In genomic region chr14:70680748-70681147, GRCh38 we compare ENCODE assay signal across 26 cellular contexts. TPM values are rescaled to one million over a fixed set of nuclear protein-coding genes. Genes with fewer than 3 reads are reported as not detected.
DNase-seq lines count a peak whose midpoint lies in the region; ATAC-seq, FAIRE-seq and TF ChIP-seq lines count a peak whose summit lies in the region.
"Had no signal": no experiment of that assay in that cellular context is flagged by ENCODE, and none has a peak within 500 bp of the region (broad histone marks: within the 10 kb centered on the region; RNA-seq: fewer than 3 reads in every experiment).

No MANE protein-coding gene starts in this region.

- peaks cover 7% of the 10 kb centered on the region for H3K36me3 Mint-ChIP-seq in T-cell
- H3K36me3 Mint-ChIP-seq in activated T-cell treated with anti-CD3 and anti-CD28 coated beads, Interleukin-2, amount 50 U/mL, for 4 hours (ENCODE audit: insufficient read depth), result peaks cover under 1% of the 10 kb centered on the region

- intact Hi-C loops in GM12878 (cut with micrococcal nuclease; ENCODE audit: unreplicated experiment) (no loop called here), colonic mucosa (cut with DNase I) (no loop called here)

- H3K4me1 Mint-ChIP-seq in T-cell, result peaks cover 0 to 4% (median 0%) of the 10 kb centered on the region in 3 donors
- no peaks in the 10 kb centered on the region for H3K4me1 Mint-ChIP-seq in activated T-cell treated with anti-CD3 and anti-CD28 coated beads, Interleukin-2, amount 50 U/mL, for 4 hours (ENCODE audit: low read depth)

- no TSS peak for BruUV-seq in GM12878 (replicated peaks; lab: Mats Ljungman, UMichigan)

- CTCF ChIA-PET in GM12878 (lab: Yijun Ruan, JAX), result interaction anchor here (1.1 to 1.4 kb wide), 3 partner anchors 12 to 58 kb away, joined by 3 to 4 read pairs (median 3); no protein-coding TSS in a partner anchor
- CTCF ChIA-PET in T-cell (lab: Charles Lee), result no interaction called here

- H3K9me3 ChIP-seq in GM12878 (replicated peaks; ENCODE audit: control insufficient read depth, insufficient read depth, low read length) (no peaks in the 10 kb centered on the region), colonic mucosa (no peaks in the 10 kb centered on the region)
- H3K9me3 ChIP-seq: BE2C, HAP-1 had no signal

- H3K79me2 ChIP-seq in GM12878 (ENCODE audit: control insufficient read depth, insufficient read depth, low read length), result no peaks in the 10 kb centered on the region

- ATAC-seq in HG03175 (IDR thresholded peaks at IDR 0.05; ENCODE audit: unreplicated experiment), result peak; percentile 67
- peak; percentile 46 for ATAC-seq in GM12878
- ATAC-seq in T-cell (replicated peaks in 1 of 4), result no peak
- no peak for ATAC-seq in activated T-cell treated with anti-CD3 and anti-CD28 coated beads, Interleukin-2, amount 50 U/mL, for 4 hours
- ATAC-seq: K562 had no signal

- H4K20me1 ChIP-seq in GM12878 (ENCODE audit: control insufficient read depth, insufficient read depth), result no peaks in the 10 kb centered on the region

- no peaks in the 10 kb centered on the region for H3K27me3 Mint-ChIP-seq in T-cell
- H3K27me3 Mint-ChIP-seq in activated T-cell treated with anti-CD3 and anti-CD28 coated beads, Interleukin-2, amount 50 U/mL, for 4 hours (ENCODE audit: low read depth), result no peaks in the 10 kb centered on the region
- H3K27me3 Mint-ChIP-seq: CD4-positive, CD25-positive, alpha-beta regulatory T cell; CD8-positive, alpha-beta memory T cell had no signal

- H3K27me3 ChIP-seq in GM12878 (replicated peaks in 1 of 2; ENCODE audit: control insufficient read depth in 2 of 2, insufficient read depth in 2 of 2, low read length in 1 of 2) (no peaks in the 10 kb centered on the region), colonic mucosa (no peaks in the 10 kb centered on the region)

- H3K4me3 ChIP-seq in GM12878 (no peak overlapping the region), colonic mucosa (no peak overlapping the region)
- H3K4me3 ChIP-seq: GM23248, HAP-1, K562 had no signal

- no peak overlapping the region for H3K27ac Mint-ChIP-seq in T-cell
- H3K27ac Mint-ChIP-seq: CD4-positive, CD25-positive, alpha-beta regulatory T cell; CD8-positive, alpha-beta memory T cell had no signal

- DNase-seq in GM12891 (ENCODE audit: insufficient read length, low spot score) (no peak), GM18507 (ENCODE audit: extremely low spot score, insufficient read length, low read depth) (no peak), GM12878 (ENCODE audit: low read depth, low spot score) (no peak), NCI-H187 (lab: John Stamatoyannopoulos, UW) (no peak), colonic mucosa (no peak), T-cell (no peak)
- no peak for DNase-seq in activated T-cell treated with anti-CD3 and anti-CD28 coated beads, Interleukin-2, amount 50 U/mL, for 4 hours
- DNase-seq: ACHN; BE2C; C1 segment of cervical spinal cord; CD4-positive, CD25-positive, alpha-beta regulatory T cell; CD8-positive, alpha-beta memory T cell; COR-L47; DMS 273 treated with DMSO at 0.1 percent for 48 hours; DMS53; DND-41; EL; GM23248; IMR-90 had no signal

- no peak for TF ChIP-seq POLR2A in GM12891 (IDR thresholded peaks at IDR 0.05; ENCODE audit: low read depth, low read length)
- no peak for TF ChIP-seq POLR2A in GM12878 (IDR thresholded peaks at IDR 0.05; ENCODE audit: low read depth, low read length)

- TF ChIP-seq CTCF in GM12878 (IDR thresholded peaks at IDR 0.05 in 2 of 3, conservative IDR thresholded peaks at IDR 0.05 in 1 of 3; ENCODE audit: control insufficient read depth in 2 of 3, extremely low read depth in 1 of 3, insufficient read depth in 1 of 3, low read depth in 3 of 3, low read length in 3 of 3) (no peak), colonic mucosa (IDR thresholded peaks at IDR 0.05) (no peak)

- RAD21 ChIA-PET in GM12878 (lab: Charles Lee; ENCODE audit: unreplicated experiment), result interaction anchor here (1.1 to 1.2 kb wide), 2 partner anchors 12 to 15 kb away, joined by 3 to 4 read pairs; no protein-coding TSS in a partner anchor

- no peaks in the 10 kb centered on the region for H3K9me3 Mint-ChIP-seq in T-cell
- H3K9me3 Mint-ChIP-seq in activated T-cell treated with anti-CD3 and anti-CD28 coated beads, Interleukin-2, amount 50 U/mL, for 4 hours, result no peaks in the 10 kb centered on the region
- H3K9me3 Mint-ChIP-seq: CD8-positive, alpha-beta memory T cell had no signal

- TF ChIP-seq RAD21 in GM12878 (IDR thresholded peaks at IDR 0.05; ENCODE audit: insufficient read depth, low read depth, low read length), result no peak

- SMC1A ChIA-PET in GM12878 (lab: Charles Lee; ENCODE audit: uncharacterized antibody, unreplicated experiment), result interaction anchor here (0.8 to 1.5 kb wide), 4 partner anchors 16 to 95 kb away, joined by 3 read pairs; no protein-coding TSS in a partner anchor

- in situ Hi-C loops in GM12878 (cut with MboI), result no loop called here

- no peaks in the 10 kb centered on the region for H3K4me1 ChIP-seq in GM12878 (ENCODE audit: control insufficient read depth, insufficient read depth, low read length)
- no peaks in the 10 kb centered on the region for H3K4me1 ChIP-seq in colonic mucosa
- H3K4me1 ChIP-seq: BE2C, HAP-1 had no signal

- H3K4me3 Mint-ChIP-seq in T-cell, result no peak overlapping the region
- H3K4me3 Mint-ChIP-seq in activated T-cell treated with anti-CD3 and anti-CD28 coated beads, Interleukin-2, amount 50 U/mL, for 4 hours, result no peak overlapping the region
- H3K4me3 Mint-ChIP-seq: CD4-positive, CD25-positive, alpha-beta regulatory T cell; CD8-positive, alpha-beta memory T cell had no signal

- FAIRE-seq in GM12891 (lab: Jason Lieb, UNC) (peak; percentile 23), GM18507 (lab: Jason Lieb, UNC) (peak; percentile 67), GM12878 (lab: Jason Lieb, UNC) (no peak)
- FAIRE-seq: A204.1, GM19239, K562 had no signal

- POLR2A ChIA-PET in GM12878 (lab: Charles Lee), result no interaction called here
- POLR2A ChIA-PET in T-cell (lab: Charles Lee), result no interaction called here

- H3K9ac ChIP-seq in GM12878 (ENCODE audit: control insufficient read depth, insufficient read depth, low read length) (no peak overlapping the region), colonic mucosa (ENCODE audit: low read depth in 2 of 2, low read length in 2 of 2) (no peak overlapping the region)
- H3K9ac ChIP-seq: GM23248 had no signal

- WGBS in GM12878 (ENCODE audit: insufficient coverage, insufficient replicate concordance, low lambda C conversion rate, missing lambda C conversion rate), result 100% methylated on average over 2 of the region's 2 CpGs

- no peak overlapping the region for H3K4me2 ChIP-seq in GM12878 (ENCODE audit: control insufficient read depth, insufficient read depth)

- H2AFZ ChIP-seq in GM12878 (ENCODE audit: control insufficient read depth, low read depth, low read length), result no peak overlapping the region
- H2AFZ ChIP-seq: GM23248 had no signal

- H3K27ac ChIP-seq in GM12878 (ENCODE audit: control insufficient read depth, insufficient read depth), result no peak overlapping the region
- no peak overlapping the region for H3K27ac ChIP-seq in colonic mucosa
- H3K27ac ChIP-seq: GM23248, HL-60 had no signal

- H3K36me3 ChIP-seq in GM12878 (ENCODE audit: control insufficient read depth in 2 of 2, insufficient read depth in 2 of 2, low read length in 1 of 2) (0 out of 4 replicates have a peak, but pooled peaks cover 0 to under 1% of the 10 kb centered on the region in 2 experiments), colonic mucosa (no peaks in the 10 kb centered on the region)
- H3K36me3 ChIP-seq: BE2C, HAP-1 had no signal

- no peak for TF ChIP-seq EP300 in GM12878 (IDR thresholded peaks at IDR 0.05; ENCODE audit: borderline replicate concordance in 1 of 2, control insufficient read depth in 1 of 2, low read depth in 2 of 2, low read length in 2 of 2)

TF ChIP-seq in GM12891, 5 proteins besides CTCF, POLR2A, EP300 and RAD21:
- TF ChIP-seq TAF1 (IDR thresholded peaks at IDR 0.05; ENCODE audit: low read depth, low read length) (no peak), SPI1 (IDR thresholded peaks at IDR 0.05; ENCODE audit: low read depth, low read length) (no peak), POU2F2 (IDR thresholded peaks at IDR 0.05; ENCODE audit: low read depth, low read length) (no peak), PAX5 (IDR thresholded peaks at IDR 0.05; ENCODE audit: insufficient read depth, low read length, severe bottlenecking) (no peak), POLR2AphosphoS5 (IDR thresholded peaks at IDR 0.05; ENCODE audit: low read depth, low read length) (no peak)

RNA-seq across cellular contexts. Expression of gene TTC9, which starts 39.0 kb away (rescaled TPM):
- polyA plus RNA-seq in GM12891 (2012; ENCODE audit: low read depth, missing spikeins), result 5.0 TPM
- 8.1 and 9.1 TPM in 2 replicates for total RNA-seq in GM12878 (2013; cell fraction: nucleolus; rRNA removed)
- total RNA-seq in GM12878 (2014; rRNA removed) (7.4 and 8.2 TPM in 2 replicates), GM12878 (2014; rRNA removed; fragmentation: Illumina TruSeq; extraction: Trizol) (7.6 TPM in 2 replicates), GM12878 (2021) (10.4 and 10.5 TPM in 2 replicates), colonic mucosa (under 1 TPM; 0.66 to 0.82 TPM), T-cell (10 to 100 TPM; 14.4 to 23.4 (median 17.8) TPM)
- 4.6 TPM for polyA plus RNA-seq in GM12878 (2011; ENCODE audit: low read depth)
- polyA plus RNA-seq in GM12878 (2011; rRNA removed) (14.9 and 15.8 TPM in 2 replicates), GM12878 (2014; fragmentation: Illumina TruSeq; extraction: Trizol) (10.2 and 10.3 TPM in 2 replicates), GM12878 (2014; fragmentation: Nextera tagmentation; extraction: Ambion mirVana) (1 to 10 TPM; 2.2 to 2.3 TPM), GM12878 (2014; rRNA removed) (8.0 and 8.6 TPM in 2 replicates), GM12878 (2016; fragmentation: Nextera tagmentation; extraction: Ambion mirVana) (1 to 10 TPM in 1 of 2 experiments, under 1 TPM in 1; 0.87 to 2.6 TPM)
- 14.2 and 15.3 TPM in 2 replicates for polyA plus RNA-seq in GM12878 (2011; cell fraction: cytosol; rRNA removed)
- polyA plus RNA-seq in GM12878 (2011; cell fraction: nucleus; rRNA removed), result 8.1 and 8.8 TPM in 2 replicates
- polyA plus RNA-seq in GM12878 (2012), result 6.8 and 9.1 TPM in 2 replicates
- polyA minus RNA-seq in GM12878 (2011; rRNA and poly(A)+ RNA removed), result 16.4 and 18.6 TPM in 2 replicates
- 4.9 and 7.1 TPM in 2 replicates for polyA minus RNA-seq in GM12878 (2011; cell fraction: cytosol; rRNA and poly(A)+ RNA removed)
- polyA minus RNA-seq in GM12878 (2011; cell fraction: nucleus; rRNA and poly(A)+ RNA removed), result 4.0 and 7.4 TPM in 2 replicates
- total RNA-seq in activated T-cell treated with anti-CD3 and anti-CD28 coated beads, Interleukin-2, amount 50 U/mL, for 4 hours, result 1 to 10 TPM; 3.2 to 4.0 (median 3.6) TPM
- total RNA-seq: G401, GM23248, IMR-90 had no signal
- polyA plus RNA-seq: GM23248, K562 had no signal

Comparison
In these comparisons a context has a peak if more than half of its experiments do, and no peak if none do; other contexts are left out.
1. ATAC-seq: peak in HG03175 (single experiment) and GM12878 (single experiment); none in T-cell (0 of 4) and activated T-cell treated with anti-CD3 and anti-CD28 coated beads, Interleukin-2, amount 50 U/mL, for 4 hours (0 of 2).